Comparison of ENCODE assay signal across 1 cellular context in genomic region chr10:102399217-102400021, GRCh38.
A peak's percentile ranks its signal among the peaks of the same experiment; 100 is the strongest.
TF ChIP-seq lines count a peak whose summit lies in the region.

No MANE protein-coding gene starts in this region.

TF ChIP-seq in GM12878, 131 proteins besides CTCF, POLR2A, EP300 and RAD21 (continued from another document and continues in another):
- TF ChIP-seq RELA (IDR thresholded peaks at IDR 0.05; ENCODE audit: borderline replicate concordance, partially characterized antibody) = peak; percentile 53
- TF ChIP-seq RCOR1 (conservative IDR thresholded peaks at IDR 0.05; ENCODE audit: low read depth, low read length) = no peak
- no peak for TF ChIP-seq STAT3 (IDR thresholded peaks at IDR 0.05; ENCODE audit: low read depth, low read length)
- TF ChIP-seq HDAC6 (IDR thresholded peaks at IDR 0.05; ENCODE audit: unreplicated experiment) = no peak
- no peak for TF ChIP-seq RBBP5 (conservative IDR thresholded peaks at IDR 0.05)
- TF ChIP-seq SREBF1 (IDR thresholded peaks at IDR 0.05; ENCODE audit: low read length) = no peak
- TF ChIP-seq TBL1XR1 (IDR thresholded peaks at IDR 0.05; ENCODE audit: low read depth, low read length) = no peak
- no peak for TF ChIP-seq SUPT20H (IDR thresholded peaks at IDR 0.05; ENCODE audit: borderline replicate concordance, control insufficient read depth, low read depth, low read length)
- no peak for TF ChIP-seq ATF7 (IDR thresholded peaks at IDR 0.05; ENCODE audit: low read depth)
- TF ChIP-seq ZNF384 (IDR thresholded peaks at IDR 0.05; ENCODE audit: borderline replicate concordance, low read depth, low read length) = no peak; the same call in 1 of the 2 replicates
- TF ChIP-seq NFYA (IDR thresholded peaks at IDR 0.05; ENCODE audit: borderline replicate concordance, low read depth, low read length) = no peak
- peak; percentile 95 for TF ChIP-seq RB1 (IDR thresholded peaks at IDR 0.05; ENCODE audit: borderline replicate concordance)
- TF ChIP-seq, protein P1, sequence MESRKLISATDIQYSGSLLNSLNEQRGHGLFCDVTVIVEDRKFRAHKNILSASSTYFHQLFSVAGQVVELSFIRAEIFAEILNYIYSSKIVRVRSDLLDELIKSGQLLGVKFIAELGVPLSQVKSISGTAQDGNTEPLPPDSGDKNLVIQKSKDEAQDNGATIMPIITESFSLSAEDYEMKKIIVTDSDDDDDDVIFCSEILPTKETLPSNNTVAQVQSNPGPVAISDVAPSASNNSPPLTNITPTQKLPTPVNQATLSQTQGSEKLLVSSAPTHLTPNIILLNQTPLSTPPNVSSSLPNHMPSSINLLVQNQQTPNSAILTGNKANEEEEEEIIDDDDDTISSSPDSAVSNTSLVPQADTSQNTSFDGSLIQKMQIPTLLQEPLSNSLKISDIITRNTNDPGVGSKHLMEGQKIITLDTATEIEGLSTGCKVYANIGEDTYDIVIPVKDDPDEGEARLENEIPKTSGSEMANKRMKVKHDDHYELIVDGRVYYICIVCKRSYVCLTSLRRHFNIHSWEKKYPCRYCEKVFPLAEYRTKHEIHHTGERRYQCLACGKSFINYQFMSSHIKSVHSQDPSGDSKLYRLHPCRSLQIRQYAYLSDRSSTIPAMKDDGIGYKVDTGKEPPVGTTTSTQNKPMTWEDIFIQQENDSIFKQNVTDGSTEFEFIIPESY (IDR thresholded peaks at IDR 0.05) = no peak
- peak; percentile 86 for TF ChIP-seq LARP7 (IDR thresholded peaks at IDR 0.05)
- TF ChIP-seq STAT1 (conservative IDR thresholded peaks at IDR 0.05) = peak; percentile 47; the same call in 1 of the 2 replicates
- no peak for TF ChIP-seq ZBTB11 (CRISPR knock-in tag; IDR thresholded peaks at IDR 0.05)
- no peak; the same call in 1 of the 2 replicates for TF ChIP-seq TCF3 (IDR thresholded peaks at IDR 0.05; ENCODE audit: borderline replicate concordance, insufficient read depth, low read depth, low read length)
- no peak for TF ChIP-seq ASH2L (IDR thresholded peaks at IDR 0.05; ENCODE audit: borderline replicate concordance, low read depth)
- no peak for TF ChIP-seq BCL3 (IDR thresholded peaks at IDR 0.05; ENCODE audit: borderline replicate concordance, insufficient read depth, low read depth, low read length, poor library complexity, severe bottlenecking)
- TF ChIP-seq CHD2 (IDR thresholded peaks at IDR 0.05; ENCODE audit: borderline replicate concordance, low read depth, low read length) = peak; percentile 74; the same call in 1 of the 2 replicates
- peak; percentile 65; the same call in 1 of the 2 replicates for TF ChIP-seq NBN (IDR thresholded peaks at IDR 0.05)
- peak; percentile 76 for TF ChIP-seq IKZF1 (conservative IDR thresholded peaks at IDR 0.05)
- peak; percentile 51; the same call in 1 of the 2 replicates for TF ChIP-seq ZNF207 (IDR thresholded peaks at IDR 0.05; ENCODE audit: borderline replicate concordance)
- TF ChIP-seq FOXK2 (IDR thresholded peaks at IDR 0.05) = no peak
- TF ChIP-seq PML (IDR thresholded peaks at IDR 0.05; ENCODE audit: low read length) = no peak
- TF ChIP-seq EED (IDR thresholded peaks at IDR 0.05; ENCODE audit: low read depth) = no peak
- peak; percentile 55; the same call in 1 of the 2 replicates for TF ChIP-seq MYB (IDR thresholded peaks at IDR 0.05; ENCODE audit: borderline replicate concordance, low read depth, low read length)
- no peak for TF ChIP-seq SKIL (IDR thresholded peaks at IDR 0.05; ENCODE audit: low read depth, poor library complexity, severe bottlenecking)
- no peak for TF ChIP-seq ZNF217 (IDR thresholded peaks at IDR 0.05)
- TF ChIP-seq MTA3 (IDR thresholded peaks at IDR 0.05; ENCODE audit: borderline replicate concordance, low read length) = no peak
- TF ChIP-seq CHD4 (IDR thresholded peaks at IDR 0.05) = no peak
- TF ChIP-seq BCL11A (IDR thresholded peaks at IDR 0.05; ENCODE audit: low read depth, low read length) = no peak
- peak; percentile 42 to 71; a peak in 3 of 4 replicates for TF ChIP-seq BHLHE40 (IDR thresholded peaks at IDR 0.05; ENCODE audit: borderline replicate concordance in 1 of 2, low read depth in 2 of 2, low read length in 1 of 2)
- no peak for TF ChIP-seq SUZ12 (IDR thresholded peaks at IDR 0.05; ENCODE audit: unreplicated experiment)
- no peak for TF ChIP-seq ZNF274 (IDR thresholded peaks at IDR 0.05; ENCODE audit: insufficient read depth, insufficient read length)
- no peak for TF ChIP-seq KDM1A (IDR thresholded peaks at IDR 0.05; ENCODE audit: borderline replicate concordance)
- TF ChIP-seq CREB1 (IDR thresholded peaks at IDR 0.05; ENCODE audit: low read depth) = no peak
- peak; percentile 26 for TF ChIP-seq SP1 (IDR thresholded peaks at IDR 0.05; ENCODE audit: low read depth, low read length)
- no peak; the same call in 1 of the 2 replicates for TF ChIP-seq CHD1 (IDR thresholded peaks at IDR 0.05; ENCODE audit: low read depth, low read length)
- peak; percentile 44; the same call in 1 of the 2 replicates for TF ChIP-seq TCF12 (IDR thresholded peaks at IDR 0.05; ENCODE audit: low read depth, low read length)
- no peak for TF ChIP-seq MYC (IDR thresholded peaks at IDR 0.05; ENCODE audit: insufficient read depth, insufficient read length, insufficient replicate concordance, low read length, severe bottlenecking)
- TF ChIP-seq MEF2B (IDR thresholded peaks at IDR 0.05; ENCODE audit: partially characterized antibody, poor library complexity, severe bottlenecking) = no peak
- TF ChIP-seq PKNOX1 (IDR thresholded peaks at IDR 0.05) = peak; percentile 42
- TF ChIP-seq, protein P2, sequence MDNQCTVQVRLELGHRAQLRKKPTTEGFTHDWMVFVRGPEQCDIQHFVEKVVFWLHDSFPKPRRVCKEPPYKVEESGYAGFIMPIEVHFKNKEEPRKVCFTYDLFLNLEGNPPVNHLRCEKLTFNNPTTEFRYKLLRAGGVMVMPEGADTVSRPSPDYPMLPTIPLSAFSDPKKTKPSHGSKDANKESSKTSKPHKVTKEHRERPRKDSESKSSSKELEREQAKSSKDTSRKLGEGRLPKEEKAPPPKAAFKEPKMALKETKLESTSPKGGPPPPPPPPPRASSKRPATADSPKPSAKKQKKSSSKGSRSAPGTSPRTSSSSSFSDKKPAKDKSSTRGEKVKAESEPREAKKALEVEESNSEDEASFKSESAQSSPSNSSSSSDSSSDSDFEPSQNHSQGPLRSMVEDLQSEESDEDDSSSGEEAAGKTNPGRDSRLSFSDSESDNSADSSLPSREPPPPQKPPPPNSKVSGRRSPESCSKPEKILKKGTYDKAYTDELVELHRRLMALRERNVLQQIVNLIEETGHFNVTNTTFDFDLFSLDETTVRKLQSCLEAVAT (IDR thresholded peaks at IDR 0.05) = peak; percentile 49; the same call in 1 of the 2 replicates
- TF ChIP-seq ZNF687 (IDR thresholded peaks at IDR 0.05) = peak; percentile 80; the same call in 1 of the 2 replicates
- TF ChIP-seq, protein P3, sequence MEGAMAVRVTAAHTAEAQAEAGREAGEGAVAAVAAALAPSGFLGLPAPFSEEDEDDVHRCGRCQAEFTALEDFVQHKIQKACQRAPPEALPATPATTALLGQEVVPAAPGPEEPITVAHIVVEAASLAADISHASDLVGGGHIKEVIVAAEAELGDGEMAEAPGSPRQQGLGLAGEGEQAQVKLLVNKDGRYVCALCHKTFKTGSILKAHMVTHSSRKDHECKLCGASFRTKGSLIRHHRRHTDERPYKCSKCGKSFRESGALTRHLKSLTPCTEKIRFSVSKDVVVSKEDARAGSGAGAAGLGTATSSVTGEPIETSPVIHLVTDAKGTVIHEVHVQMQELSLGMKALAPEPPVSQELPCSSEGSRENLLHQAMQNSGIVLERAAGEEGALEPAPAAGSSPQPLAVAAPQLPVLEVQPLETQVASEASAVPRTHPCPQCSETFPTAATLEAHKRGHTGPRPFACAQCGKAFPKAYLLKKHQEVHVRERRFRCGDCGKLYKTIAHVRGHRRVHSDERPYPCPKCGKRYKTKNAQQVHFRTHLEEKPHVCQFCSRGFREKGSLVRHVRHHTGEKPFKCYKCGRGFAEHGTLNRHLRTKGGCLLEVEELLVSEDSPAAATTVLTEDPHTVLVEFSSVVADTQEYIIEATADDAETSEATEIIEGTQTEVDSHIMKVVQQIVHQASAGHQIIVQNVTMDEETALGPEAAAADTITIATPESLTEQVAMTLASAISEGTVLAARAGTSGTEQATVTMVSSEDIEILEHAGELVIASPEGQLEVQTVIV (IDR thresholded peaks at IDR 0.05; ENCODE audit: borderline replicate concordance, partially characterized antibody) = no peak
- no peak for TF ChIP-seq MEF2A (IDR thresholded peaks at IDR 0.05; ENCODE audit: insufficient read depth, low read depth, low read length)
